Comparison of ENCODE assay signal across 17 cellular contexts in the genomic region with DNA sequence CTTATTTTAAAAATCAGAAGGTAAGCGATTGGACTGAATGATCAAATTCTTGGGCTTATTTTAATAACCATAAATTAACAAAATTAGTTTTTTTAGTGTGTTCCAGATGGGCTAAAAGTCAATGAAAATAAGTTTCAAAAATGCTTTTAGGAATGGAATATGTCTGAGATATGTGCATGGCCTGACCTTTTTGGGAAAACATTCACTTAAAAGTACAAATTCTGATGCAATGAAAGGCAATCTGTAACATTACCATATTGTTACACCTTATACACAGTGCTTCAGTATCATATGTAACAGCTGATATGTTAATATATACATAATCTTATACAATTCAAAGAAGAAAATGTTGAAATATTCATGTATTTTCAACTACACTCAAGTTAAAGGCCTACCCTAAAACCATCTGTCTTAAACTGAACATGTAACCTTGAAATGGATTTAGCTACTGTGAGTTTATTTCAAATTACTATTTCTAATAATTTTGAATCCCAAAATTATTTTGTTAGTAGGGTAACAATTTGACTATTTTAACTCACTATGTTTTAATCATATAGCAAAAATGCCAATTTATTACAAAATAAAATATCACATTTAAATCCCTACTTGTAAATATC.
DNase-seq lines count a peak whose midpoint lies in the region; ATAC-seq and TF ChIP-seq lines count a peak whose summit lies in the region.
"Had no signal": no experiment of that assay in that cellular context is flagged by ENCODE, and none has a peak within 500 bp of the region (broad histone marks: within the 10 kb centered on the region; RNA-seq: fewer than 3 reads in every experiment).

No MANE protein-coding gene starts in this region.

- POLR2A ChIA-PET in IMR-90 (lab: Charles Lee; ENCODE audit: unreplicated experiment) = no interaction called here

- H3K4me2 ChIP-seq in IMR-90 (ENCODE audit: low read depth, low read length) = no peak overlapping the region

- no peak overlapping the region for H3K27ac ChIP-seq in IMR-90 (ENCODE audit: insufficient read depth, low read length)
- H3K27ac ChIP-seq: SJSA1 had no signal

- intact Hi-C loops in IMR-90 (cut with micrococcal nuclease) = no loop called here

- no peak overlapping the region for H4K5ac ChIP-seq in IMR-90 (ENCODE audit: low read depth, low read length)

- TF ChIP-seq CTCF in IMR-90 (conservative IDR thresholded peaks at IDR 0.05; ENCODE audit: low read depth, low read length) (no peak), osteocyte (IDR thresholded peaks at IDR 0.05) (no peak)

- H3K9me3 ChIP-seq in IMR-90 (ENCODE audit: control insufficient read depth, insufficient read depth, low read length) (peaks cover 3% of the 10 kb centered on the region; the same call in 1 of the 2 replicates), adipocyte (ENCODE audit: control insufficient read depth, low read length) (peaks cover 10% of the 10 kb centered on the region)
- H3K9me3 ChIP-seq: SJSA1 had no signal

- H2AK9ac ChIP-seq in IMR-90 (replicated peaks; ENCODE audit: low read depth, low read length, poor library complexity) = no peak overlapping the region

- ATAC-seq in IMR-90 (ENCODE audit: low read depth) = no peak

- dilution Hi-C loops in IMR-90 (cut with HindIII; ENCODE audit: low sequenced_read_pairs, unreplicated experiment) = no loop called here

- no peak overlapping the region for H2BK5ac ChIP-seq in IMR-90 (ENCODE audit: low read depth, low read length, poor library complexity, severe bottlenecking)

- H2BK120ac ChIP-seq in IMR-90 (ENCODE audit: low read depth, low read length) = no peak overlapping the region

- no peak overlapping the region for H3K18ac ChIP-seq in IMR-90 (ENCODE audit: low read depth, low read length)

- no peak overlapping the region for H4K8ac ChIP-seq in IMR-90 (ENCODE audit: low read depth in 2 of 2, low read length in 2 of 2)

- peak; percentile 3 for DNase-seq in IMR-90
- DNase-seq in adipocyte (ENCODE audit: low read depth) = peak; percentile 74
- peak; percentile 5 to 67 for DNase-seq in erythroblast (lab: John Stamatoyannopoulos, UW)
- no peak for DNase-seq in osteocyte (ENCODE audit: extremely low spot score, unreplicated experiment)
- DNase-seq in SHP77 treated with DMSO at 0.1 percent for 48 hours (lab: John Stamatoyannopoulos, UW) = no peak
- DNase-seq in mesenteric fat pad (ENCODE audit: low spot score) = no peak
- no peak for DNase-seq in NCI-H1105 (lab: John Stamatoyannopoulos, UW)
- DNase-seq: AML-193, H9, NCI-H1417 treated with DMSO at 0.1 percent for 48 hours, NCI-H2029, NCI-H2171, NCI-H446, NCI-H748 treated with DMSO at 0.1 percent for 48 hours had no signal

- no peaks in the 10 kb centered on the region for H3K27me3 ChIP-seq in IMR-90 (ENCODE audit: control insufficient read depth, insufficient read depth, low read length)
- H3K27me3 ChIP-seq in adipocyte (replicated peaks; ENCODE audit: control insufficient read depth, insufficient read depth, low read length) = no peaks in the 10 kb centered on the region
- H3K27me3 ChIP-seq: SJSA1 had no signal

- TF ChIP-seq POLR2A in IMR-90 (IDR thresholded peaks at IDR 0.05; ENCODE audit: low read depth, low read length) (no peak), erythroblast (IDR thresholded peaks at IDR 0.05; ENCODE audit: low read length) (no peak)

- BruUV-seq in IMR-90 (replicated peaks; lab: Mats Ljungman, UMichigan) = no TSS peak

- peaks cover 3 to 16% of the 10 kb centered on the region in 2 experiments; a peak in 3 of 4 replicates for H3K79me1 ChIP-seq in IMR-90 (ENCODE audit: low read depth in 1 of 2, low read length in 2 of 2)

- H3K4me1 ChIP-seq in IMR-90 (ENCODE audit: control insufficient read depth, insufficient read depth, low read length) (no peaks in the 10 kb centered on the region), adipocyte (ENCODE audit: control insufficient read depth, insufficient read depth, low read length) (peaks cover 28% of the 10 kb centered on the region)
- H3K4me1 ChIP-seq: SJSA1 had no signal

- no peak overlapping the region for H4K91ac ChIP-seq in IMR-90 (ENCODE audit: insufficient read depth, low read depth, low read length)

- H3K4me1 Mint-ChIP-seq in osteocyte (ENCODE audit: unreplicated experiment) = peaks cover 16% of the 10 kb centered on the region
- H3K4me1 Mint-ChIP-seq: IgD-negative memory B cell had no signal

- H3K9ac ChIP-seq in IMR-90 (ENCODE audit: low read depth, low read length) (no peak overlapping the region), adipocyte (ENCODE audit: low read length) (no peak overlapping the region)

- no peak overlapping the region for H3K23ac ChIP-seq in IMR-90 (ENCODE audit: low read depth, low read length)

- H2AK5ac ChIP-seq in IMR-90 (ENCODE audit: low read depth, low read length) = no peak overlapping the region

- H3K4me3 ChIP-seq in IMR-90 (ENCODE audit: insufficient read depth, low read depth, low read length) = no peak overlapping the region
- no peak overlapping the region for H3K4me3 ChIP-seq in adipocyte (ENCODE audit: low read length)
- H3K4me3 ChIP-seq: SJSA1 had no signal

- WGBS in IMR-90 (ENCODE audit: extremely low coverage in 2 of 2, insufficient read length in 1 of 2), 2 experiments = no CpG with 5 or more reads among the region's 1 CpG

- peaks cover 23% of the 10 kb centered on the region for H3K36me3 Mint-ChIP-seq in osteocyte (ENCODE audit: unreplicated experiment)

- no peak for TF ChIP-seq RAD21 in IMR-90 (IDR thresholded peaks at IDR 0.05; ENCODE audit: low read length)

- H3K14ac ChIP-seq in IMR-90 (replicated peaks; ENCODE audit: low read depth, low read length) = no peak overlapping the region

- no peaks in the 10 kb centered on the region for H3K27me3 Mint-ChIP-seq in osteocyte (ENCODE audit: unreplicated experiment)
- H3K27me3 Mint-ChIP-seq: IgD-negative memory B cell had no signal

- H3K4ac ChIP-seq in IMR-90 (ENCODE audit: low read depth, low read length) = no peak overlapping the region

- CTCF ChIA-PET in IMR-90 (lab: Yijun Ruan, JAX) = no interaction called here

- peak overlapping the region; percentile 77 for H3K27ac Mint-ChIP-seq in osteocyte (ENCODE audit: unreplicated experiment)
- H3K27ac Mint-ChIP-seq: CD14-positive monocyte, H9, IgD-negative memory B cell had no signal

- no peak overlapping the region for H2BK20ac ChIP-seq in IMR-90 (ENCODE audit: low read depth, low read length)

- H3K56ac ChIP-seq in IMR-90 (ENCODE audit: extremely low read depth, insufficient read depth, low read length) = no peak overlapping the region

- 0 out of 2 replicates have a peak, but pooled peaks cover 3% of the 10 kb centered on the region for H3K9me1 ChIP-seq in IMR-90 (ENCODE audit: insufficient read depth, low read length)

- in situ Hi-C loops in IMR-90 (cut with MboI; ENCODE audit: low sequenced_read_pairs) = no loop called here

- peaks cover 9% of the 10 kb centered on the region for H3K36me3 ChIP-seq in IMR-90 (ENCODE audit: control insufficient read depth, insufficient read depth, low read length)
- H3K36me3 ChIP-seq in adipocyte (ENCODE audit: control insufficient read depth, insufficient read depth, low read length, severe bottlenecking) = peaks cover 38% of the 10 kb centered on the region

- H4K20me1 ChIP-seq in IMR-90 (ENCODE audit: insufficient read depth, low read length) = no peaks in the 10 kb centered on the region

- no peak overlapping the region for H2BK15ac ChIP-seq in IMR-90 (ENCODE audit: low read depth, low read length)

- no peak overlapping the region for H3K4me3 Mint-ChIP-seq in osteocyte (ENCODE audit: unreplicated experiment)
- H3K4me3 Mint-ChIP-seq: CD14-positive monocyte, H9, IgD-negative memory B cell had no signal

- H3K9me3 Mint-ChIP-seq in osteocyte (ENCODE audit: unreplicated experiment) = no peaks in the 10 kb centered on the region
- H3K9me3 Mint-ChIP-seq: H9, IgD-negative memory B cell had no signal

- H2AFZ ChIP-seq in IMR-90 (replicated peaks; ENCODE audit: low read length, poor library complexity) = no peak overlapping the region

TF ChIP-seq in IMR-90, 13 proteins besides CTCF, POLR2A, EP300 and RAD21:
- peak; percentile 49; the same call in 1 of the 2 replicates for TF ChIP-seq CEBPB (IDR thresholded peaks at IDR 0.05; ENCODE audit: low read depth, low read length)
- no peak for TF ChIP-seq SMC3 (IDR thresholded peaks at IDR 0.05; ENCODE audit: low read depth, low read length)
- TF ChIP-seq BHLHE40 (IDR thresholded peaks at IDR 0.05; ENCODE audit: low read depth, low read length) = no peak
TF ChIP-seq in IMR-90: peak in this region for 1.

Comparison
In these comparisons a context has a peak if more than half of its experiments do, and no peak if none do; other contexts are left out.
1. DNase-seq: peak in IMR-90 (single experiment), adipocyte (single experiment) and erythroblast (2 of 2); none in osteocyte (single experiment), SHP77 treated with DMSO at 0.1 percent for 48 hours (single experiment), mesenteric fat pad (single experiment) and NCI-H1105 (single experiment).